In the genomic region with DNA sequence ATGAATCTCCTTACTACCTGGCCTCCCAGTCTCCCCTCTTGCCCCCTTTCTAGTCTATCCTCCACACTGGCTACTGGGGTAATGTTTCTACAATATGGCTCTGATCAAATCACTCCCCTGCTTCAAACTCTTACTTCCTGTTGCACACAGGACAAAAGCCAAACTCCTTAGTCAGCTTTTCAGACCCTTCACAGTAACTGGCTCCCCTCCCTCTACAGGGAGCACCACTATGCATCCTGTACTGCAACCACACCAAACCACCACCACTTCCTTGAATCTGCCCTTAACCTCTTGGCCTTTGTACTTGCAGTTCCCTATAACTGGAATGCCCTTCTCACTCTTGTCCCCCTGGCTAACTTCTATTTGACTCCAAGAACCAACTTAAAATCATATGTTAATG, we compare ENCODE assay signal across 10 cellular contexts. TPM values are rescaled to one million over a fixed set of nuclear protein-coding genes. Genes with fewer than 3 reads are reported as not detected.
A peak's percentile ranks its signal among the peaks of the same experiment; 100 is the strongest.
DNase-seq lines count a peak whose midpoint lies in the region; TF ChIP-seq lines count a peak whose summit lies in the region.
"Had no signal": no experiment of that assay in that cellular context is flagged by ENCODE, and none has a peak within 500 bp of the region (broad histone marks: within the 10 kb centered on the region; RNA-seq: fewer than 3 reads in every experiment).

No MANE protein-coding gene starts in this region.

- H3K4me3 ChIP-seq in choroid plexus epithelial cell (ENCODE audit: low read depth, low read length): no peak overlapping the region

- TF ChIP-seq CTCF in choroid plexus epithelial cell (conservative IDR thresholded peaks at IDR 0.05; ENCODE audit: low read depth, low read length): no peak

- DNase-seq in NCI-H510A treated with DMSO at 0.1 percent for 48 hours (lab: John Stamatoyannopoulos, UW) (peak; percentile 8), NCI-H510A (lab: John Stamatoyannopoulos, UW) (no peak), NOMO-1 (lab: John Stamatoyannopoulos, UW; ENCODE audit: unreplicated experiment in 2 of 2) (peak; percentile 42 to 63), choroid plexus epithelial cell (ENCODE audit: low read depth) (peak; percentile 11), pons (ENCODE audit: low spot score) (peak; percentile 35), SHP77 treated with DMSO at 0.1 percent for 48 hours (lab: John Stamatoyannopoulos, UW) (no peak), mesenteric fat pad (ENCODE audit: low spot score) (no peak), DMS79 (lab: John Stamatoyannopoulos, UW) (no peak)
- DNase-seq: activated CD8-positive, alpha-beta memory T cell treated with anti-CD3 and anti-CD28 coated beads, Interleukin-2, amount 50 U/mL, for 4 hours; PC-3 had no signal

RNA-seq across cellular contexts. Expression of a gene that starts 32.2 kb away (rescaled TPM):
- 12.4 TPM for total RNA-seq in mesenteric fat pad

RNA-seq across cellular contexts. Expression of a gene that starts 34.8 kb away (rescaled TPM):
- total RNA-seq in mesenteric fat pad: 8.1 TPM

RNA-seq across cellular contexts. Expression of a gene that starts 53.0 kb away (rescaled TPM):
- 2.7 TPM for total RNA-seq in mesenteric fat pad

RNA-seq across cellular contexts. Expression of a gene that starts 57.1 kb away (rescaled TPM):
- total RNA-seq in mesenteric fat pad: 36.0 TPM

Comparison
In these comparisons a context has a peak if more than half of its experiments do, and no peak if none do; other contexts are left out.
1. DNase-seq: peak in NCI-H510A treated with DMSO at 0.1 percent for 48 hours (single experiment), NOMO-1 (2 of 2), choroid plexus epithelial cell (single experiment) and pons (single experiment); none in NCI-H510A (single experiment), SHP77 treated with DMSO at 0.1 percent for 48 hours (single experiment), mesenteric fat pad (single experiment) and DMS79 (single experiment).